Comparison of ENCODE assay signal across 8 cellular contexts in genomic region chr6:138815797-138816528, GRCh38. TPM values are rescaled to one million over a fixed set of nuclear protein-coding genes. Genes with fewer than 3 reads are reported as not detected.
A peak's percentile ranks its signal among the peaks of the same experiment; 100 is the strongest.
DNase-seq lines count a peak whose midpoint lies in the region; ATAC-seq, FAIRE-seq and TF ChIP-seq lines count a peak whose summit lies in the region.

No MANE protein-coding gene starts in this region.

- H2AFZ ChIP-seq in PC-3 (ENCODE audit: low read length): peak overlapping the region; percentile 52

- no peaks in the 10 kb centered on the region for H3K36me3 Mint-ChIP-seq in activated CD4-positive, alpha-beta T cell treated with anti-CD3 and anti-CD28 coated beads, Interleukin-2, amount 10 ng/mL, durations not matched to agents 7 days and 5 days (ENCODE audit: low read depth)

- CTCF ChIA-PET in activated CD4-positive, alpha-beta T cell treated with anti-CD3 and anti-CD28 coated beads, Interleukin-2, amount 10 ng/mL, durations not matched to agents 7 days and 5 days (lab: Charles Lee): interaction anchor here (0.6 to 1.9 kb wide), 10 partner anchors 9 to 402 kb away, joined by 3 to 9 read pairs (median 4); partner anchors contain the start of gene REPS1
- CTCF ChIA-PET in PC-3 (lab: Charles Lee): interaction anchor here (0.6 to 1.0 kb wide), 5 partner anchors 9 to 225 kb away, joined by 3 to 7 read pairs (median 4); no protein-coding TSS in a partner anchor

- H3K4me2 ChIP-seq in PC-3 (ENCODE audit: low read length): no peak overlapping the region

- peaks cover 36% of the 10 kb centered on the region for H3K4me1 ChIP-seq in PC-3 (ENCODE audit: insufficient read depth, low read length)
- H3K4me1 ChIP-seq in lower lobe of right lung: no peaks in the 10 kb centered on the region

- peak; percentile 57 for ATAC-seq in PC-3
- peak; percentile 67 to 72 for ATAC-seq in lower lobe of right lung
- no peak for ATAC-seq in esophagus mucosa

- H3K27ac ChIP-seq in PC-3 (ENCODE audit: low read length) (peak overlapping the region; percentile 99), lower lobe of right lung (peak overlapping the region; percentile 14)

- intact Hi-C loops in PC-3 (cut with micrococcal nuclease): loop anchor here (1.0 to 10.0 kb wide), 5 partner anchors 156 to 549 kb away; partner anchors contain the start of gene REPS1
- intact Hi-C loops in lower lobe of right lung (cut with DNase I): loop anchor here (5.0 to 10.0 kb wide), 2 partner anchors 169 to 546 kb away; partner anchors contain the start of gene REPS1

- H3K36me3 ChIP-seq in PC-3 (ENCODE audit: low read depth, low read length): no peaks in the 10 kb centered on the region
- no peaks in the 10 kb centered on the region for H3K36me3 ChIP-seq in lower lobe of right lung

- no peaks in the 10 kb centered on the region for H3F3A ChIP-seq in PC-3 (ENCODE audit: low read length, unreplicated experiment)

- H4K20me1 ChIP-seq in PC-3 (ENCODE audit: low read length): no peaks in the 10 kb centered on the region

- H3K4me3 ChIP-seq in PC-3 (ENCODE audit: low read length) (no peak overlapping the region), lower lobe of right lung (no peak overlapping the region)

- BruUV-seq in PC-3 (replicated peaks; lab: Mats Ljungman, UMichigan): no TSS peak

- no peaks in the 10 kb centered on the region for H3K9me3 ChIP-seq in PC-3 (ENCODE audit: low read length)
- no peaks in the 10 kb centered on the region for H3K9me3 ChIP-seq in lower lobe of right lung

- H3K9ac ChIP-seq in PC-3 (ENCODE audit: low read length): no peak overlapping the region

- H3K4me1 Mint-ChIP-seq in activated CD4-positive, alpha-beta T cell treated with anti-CD3 and anti-CD28 coated beads, Interleukin-2, amount 10 ng/mL, durations not matched to agents 7 days and 5 days: peaks cover 26% of the 10 kb centered on the region

- FAIRE-seq in colon (lab: Jason Lieb, UNC): peak; percentile 78

- no peaks in the 10 kb centered on the region for H3K27me3 ChIP-seq in PC-3 (ENCODE audit: low read length)
- H3K27me3 ChIP-seq in lower lobe of right lung (ENCODE audit: low read depth): no peaks in the 10 kb centered on the region

- DNase-seq in activated CD4-positive, alpha-beta T cell treated with anti-CD3 and anti-CD28 coated beads, Interleukin-2, amount 10 ng/mL, durations not matched to agents 7 days and 5 days: no peak
- no peak for DNase-seq in activated CD4-positive, alpha-beta T cell treated with anti-CD3 and anti-CD28 coated beads for 48 hours
- DNase-seq in H4 (ENCODE audit: low spot score): peak; percentile 47
- peak; percentile 69 for DNase-seq in PC-3
- DNase-seq in lower lobe of right lung: no peak

- H3K27ac Mint-ChIP-seq in activated CD4-positive, alpha-beta T cell treated with anti-CD3 and anti-CD28 coated beads, Interleukin-2, amount 10 ng/mL, durations not matched to agents 7 days and 5 days: peak overlapping the region; percentile 36

- H3K79me2 ChIP-seq in PC-3 (ENCODE audit: low read length): no peaks in the 10 kb centered on the region

- no peaks in the 10 kb centered on the region for H3K27me3 Mint-ChIP-seq in activated CD4-positive, alpha-beta T cell treated with anti-CD3 and anti-CD28 coated beads, Interleukin-2, amount 10 ng/mL, durations not matched to agents 7 days and 5 days

- H3K9me3 Mint-ChIP-seq in activated CD4-positive, alpha-beta T cell treated with anti-CD3 and anti-CD28 coated beads, Interleukin-2, amount 10 ng/mL, durations not matched to agents 7 days and 5 days: no peaks in the 10 kb centered on the region

- no peaks in the 10 kb centered on the region for H3K9me2 ChIP-seq in PC-3 (replicated peaks; ENCODE audit: low read length)

- POLR2A ChIA-PET in activated CD4-positive, alpha-beta T cell treated with anti-CD3 and anti-CD28 coated beads, Interleukin-2, amount 10 ng/mL, durations not matched to agents 7 days and 5 days (lab: Charles Lee): no interaction called here
- POLR2A ChIA-PET in PC-3 (lab: Charles Lee; ENCODE audit: unreplicated experiment): no interaction called here

- H3K4me3 Mint-ChIP-seq in activated CD4-positive, alpha-beta T cell treated with anti-CD3 and anti-CD28 coated beads, Interleukin-2, amount 10 ng/mL, durations not matched to agents 7 days and 5 days: no peak overlapping the region

- TF ChIP-seq CTCF in LNCAP (IDR thresholded peaks at IDR 0.05) (peak; percentile 84), PC-3 (conservative IDR thresholded peaks at IDR 0.05; ENCODE audit: low read depth, low read length) (peak; percentile 68), lower lobe of right lung (IDR thresholded peaks at IDR 0.05) (peak; percentile 73)

RNA-seq across cellular contexts. Expression of gene ECT2L, which starts 20.1 kb away (rescaled TPM):
- not detected for total RNA-seq in activated CD4-positive, alpha-beta T cell treated with anti-CD3 and anti-CD28 coated beads, Interleukin-2, amount 10 ng/mL, durations not matched to agents 7 days and 5 days
- total RNA-seq in H4 (2014; rRNA removed; shearing (Covaris generic)): not detected in 2 replicates
- total RNA-seq in PC-3 (2014; rRNA removed) (not detected in 2 replicates), lower lobe of right lung (3.9 TPM), esophagus mucosa (not detected)

RNA-seq across cellular contexts. Expression of gene CCDC28A, which starts 42.4 kb away (rescaled TPM):
- 10 to 100 TPM; 22.5 to 27.3 TPM for total RNA-seq in activated CD4-positive, alpha-beta T cell treated with anti-CD3 and anti-CD28 coated beads, Interleukin-2, amount 10 ng/mL, durations not matched to agents 7 days and 5 days
- 16.4 and 17.3 TPM in 2 replicates for total RNA-seq in H4 (2014; rRNA removed; shearing (Covaris generic))
- total RNA-seq in PC-3 (2014; rRNA removed) (5.8 and 8.5 TPM in 2 replicates), lower lobe of right lung (30.8 TPM), esophagus mucosa (10.1 TPM)

Comparison
In these comparisons a context has a peak if more than half of its experiments do, and no peak if none do; other contexts are left out.
1. DNase-seq: peak in H4 (single experiment) and PC-3 (single experiment); none in activated CD4-positive, alpha-beta T cell treated with anti-CD3 and anti-CD28 coated beads, Interleukin-2, amount 10 ng/mL, durations not matched to agents 7 days and 5 days (single experiment), activated CD4-positive, alpha-beta T cell treated with anti-CD3 and anti-CD28 coated beads for 48 hours (single experiment) and lower lobe of right lung (single experiment).
2. Peak in every context shown above with its lines, with median percentiles within 50 percentile points of each other: CTCF ChIP-seq.